ENCODE assay signal across 23 cellular contexts in the genomic region with DNA sequence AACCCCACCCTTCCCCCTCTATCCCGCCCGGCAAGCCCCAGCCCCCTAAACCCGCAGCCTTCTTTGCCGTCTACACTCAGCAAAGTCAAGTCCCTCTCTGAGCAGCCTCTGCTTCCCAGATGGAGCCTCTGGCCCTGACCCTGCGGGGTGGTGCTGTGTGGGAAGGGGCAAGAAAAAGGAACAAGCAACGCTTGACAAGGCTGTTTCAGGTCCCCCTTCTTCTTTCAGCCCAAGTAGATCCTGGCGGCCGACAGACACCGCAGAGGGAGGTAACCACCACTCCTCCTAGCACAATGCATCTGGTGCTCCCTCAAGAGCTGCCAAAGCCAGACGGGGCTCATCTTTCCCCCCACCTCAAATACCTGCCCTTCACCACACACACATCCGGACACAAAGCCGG.
"Had no signal": no experiment of that assay in that cellular context is flagged by ENCODE, and none has a peak within 500 bp of the region (broad histone marks: within the 10 kb centered on the region; RNA-seq: fewer than 3 reads in every experiment).

No MANE protein-coding gene starts in this region.

- H3K4me3 Mint-ChIP-seq: activated CD4-positive, alpha-beta T cell treated with anti-CD3 and anti-CD28 coated beads, Interleukin-2, amount 10 ng/mL, durations not matched to agents 24 days and 14 days; activated CD8-positive, alpha-beta T cell treated with anti-CD3 and anti-CD28 coated beads for 36 hours; activated naive CD4-positive, alpha-beta T cell treated with anti-CD3 and anti-CD28 coated beads, Interleukin-2, amount 10 ng/mL, durations not matched to agents 7 days and 5 days; activated T-cell treated with anti-CD3 and anti-CD28 coated beads, Interleukin-2, amount 50 U/mL, for 24 hours; immature natural killer cell; neural progenitor cell had no signal

- ATAC-seq: activated CD8-positive, alpha-beta T cell treated with anti-CD3 and anti-CD28 coated beads for 36 hours; heart right ventricle; left ventricle myocardium superior; mucosa of descending colon had no signal

- DNase-seq: activated CD4-positive, alpha-beta T cell treated with anti-CD3 and anti-CD28 coated beads, Interleukin-2, amount 10 ng/mL, durations not matched to agents 24 days and 14 days; activated CD8-positive, alpha-beta T cell treated with anti-CD3 and anti-CD28 coated beads for 36 hours; activated naive CD4-positive, alpha-beta T cell treated with anti-CD3 and anti-CD28 coated beads, Interleukin-2, amount 10 ng/mL, durations not matched to agents 7 days and 5 days; activated T-cell treated with anti-CD3 and anti-CD28 coated beads, Interleukin-2, amount 50 U/mL, for 24 hours; heart right ventricle; immature natural killer cell; kidney glomerular epithelial cell; left ventricle myocardium superior; mucosa of descending colon; naive B cell; stimulated activated CD4-positive, alpha-beta T cell treated with anti-CD3 and anti-CD28 coated beads, Interleukin-12 subunit alpha, Interleukin-12 subunit beta, amount 100 ng/mL, for 4 hours; stimulated activated CD4-positive, alpha-beta T cell treated with anti-CD3 and anti-CD28 coated beads, Interleukin-1b, Interleukin-23, amount 100 ng/mL, for 48 hours; stimulated activated CD8-positive, alpha-beta memory T cell treated with anti-CD3 and anti-CD28 coated beads, Interleukin-4, amount 100 ng/mL, for 48 hours; stimulated activated naive CD4-positive, alpha-beta T cell treated with Interleukin-2 at 50 U/mL for 16 hours; thyroid gland had no signal

- H3K4me3 ChIP-seq: ascending aorta, coronary artery, esophagus muscularis mucosa, heart right ventricle, mucosa of descending colon, neural progenitor cell, prostate gland, right atrium auricular region, thyroid gland had no signal

- H3K9ac ChIP-seq: neural progenitor cell had no signal

- FAIRE-seq: endothelial cell of umbilical vein had no signal

- H2AFZ ChIP-seq: neural progenitor cell had no signal

- H3K4me2 ChIP-seq: neural progenitor cell had no signal

- H3K4me1 ChIP-seq: ascending aorta, esophagus muscularis mucosa, heart right ventricle, neural progenitor cell, prostate gland, right atrium auricular region, thyroid gland had no signal

- H3K27ac Mint-ChIP-seq: activated CD4-positive, alpha-beta T cell treated with anti-CD3 and anti-CD28 coated beads, Interleukin-2, amount 10 ng/mL, durations not matched to agents 24 days and 14 days; activated CD8-positive, alpha-beta T cell treated with anti-CD3 and anti-CD28 coated beads for 36 hours; activated naive CD4-positive, alpha-beta T cell treated with anti-CD3 and anti-CD28 coated beads, Interleukin-2, amount 10 ng/mL, durations not matched to agents 7 days and 5 days; activated T-cell treated with anti-CD3 and anti-CD28 coated beads, Interleukin-2, amount 50 U/mL, for 24 hours; activated T-helper 2 cell treated with anti-CD3 and anti-CD28 coated beads, Interferon-gamma antibody, Interleukin-2, Interleukin-4, amounts not matched to agents 10 μg/mL and 5 μg/mL and 100 μg/mL, durations not matched to agents 14 hours and 24 hours and 36 hours; immature natural killer cell; naive B cell; neural progenitor cell had no signal

- H3K4me1 Mint-ChIP-seq: activated CD4-positive, alpha-beta T cell treated with anti-CD3 and anti-CD28 coated beads, Interleukin-2, amount 10 ng/mL, durations not matched to agents 24 days and 14 days; activated naive CD4-positive, alpha-beta T cell treated with anti-CD3 and anti-CD28 coated beads, Interleukin-2, amount 10 ng/mL, durations not matched to agents 7 days and 5 days; immature natural killer cell; neural progenitor cell had no signal

- H3K36me3 ChIP-seq: ascending aorta, esophagus muscularis mucosa, heart right ventricle, neural progenitor cell, prostate gland, right atrium auricular region, thyroid gland had no signal

- H3K36me3 Mint-ChIP-seq: activated naive CD4-positive, alpha-beta T cell treated with anti-CD3 and anti-CD28 coated beads, Interleukin-2, amount 10 ng/mL, durations not matched to agents 7 days and 5 days; immature natural killer cell; naive B cell; neural progenitor cell had no signal

- H3K27me3 ChIP-seq: ascending aorta, neural progenitor cell, right atrium auricular region, thyroid gland had no signal

- H3K9me3 ChIP-seq: ascending aorta, esophagus muscularis mucosa, heart right ventricle, mucosa of descending colon, prostate gland, right atrium auricular region, thyroid gland had no signal

- H3K27ac ChIP-seq: ascending aorta, coronary artery, esophagus muscularis mucosa, heart right ventricle, neural progenitor cell, prostate gland, right atrium auricular region, thyroid gland had no signal

- H3K9me3 Mint-ChIP-seq: activated CD4-positive, alpha-beta T cell treated with anti-CD3 and anti-CD28 coated beads, Interleukin-2, amount 10 ng/mL, durations not matched to agents 24 days and 14 days; activated CD8-positive, alpha-beta T cell treated with anti-CD3 and anti-CD28 coated beads for 36 hours; activated naive CD4-positive, alpha-beta T cell treated with anti-CD3 and anti-CD28 coated beads, Interleukin-2, amount 10 ng/mL, durations not matched to agents 7 days and 5 days; activated T-cell treated with anti-CD3 and anti-CD28 coated beads, Interleukin-2, amount 50 U/mL, for 24 hours; activated T-helper 2 cell treated with anti-CD3 and anti-CD28 coated beads, Interferon-gamma antibody, Interleukin-2, Interleukin-4, amounts not matched to agents 10 μg/mL and 5 μg/mL and 100 μg/mL, durations not matched to agents 14 hours and 24 hours and 36 hours; naive B cell; neural progenitor cell had no signal
